In the genomic region with DNA sequence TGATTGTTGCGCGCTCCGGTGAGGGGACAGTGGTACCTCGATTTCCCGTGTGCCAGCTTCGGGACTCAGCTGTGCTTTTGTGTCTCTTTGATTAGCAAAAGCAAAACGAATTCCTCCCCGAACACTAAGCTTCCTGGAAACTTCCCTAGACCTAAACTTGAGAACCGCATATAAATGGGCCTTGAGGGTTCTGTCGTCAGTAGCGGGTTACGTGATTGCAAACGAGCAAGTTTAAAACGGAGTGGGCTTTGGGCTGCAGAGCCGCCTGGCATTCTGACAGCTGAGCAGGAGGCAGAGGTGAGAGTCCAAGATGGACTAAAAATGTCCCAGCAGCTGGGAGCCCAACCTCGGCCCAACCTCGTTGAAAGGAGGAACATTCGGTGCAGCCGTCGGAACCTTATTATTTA, we compare ENCODE assay signal across 1 cellular context.
TF ChIP-seq lines count a peak whose summit lies in the region.

No MANE protein-coding gene starts in this region.

TF ChIP-seq in HepG2, 621 proteins besides CTCF, POLR2A, EP300 and RAD21 (continued from another document and continues in another):
- no peak for TF ChIP-seq SMARCC2 (IDR thresholded peaks at IDR 0.05)
- TF ChIP-seq SP1 (IDR thresholded peaks at IDR 0.05), result no peak
- TF ChIP-seq SP1 (CRISPR knock-in tag; IDR thresholded peaks at IDR 0.05), result no peak
- no peak for TF ChIP-seq ZNF737 (CRISPR knock-in tag; IDR thresholded peaks at IDR 0.05; ENCODE audit: borderline replicate concordance)
- TF ChIP-seq ZNF746 (CRISPR knock-in tag; IDR thresholded peaks at IDR 0.05), result no peak
- 0 out of 2 replicates have a peak, but pooled peaks have one; percentile 55 for TF ChIP-seq SIN3A (IDR thresholded peaks at IDR 0.05; ENCODE audit: borderline replicate concordance, low read depth, low read length)
- TF ChIP-seq SOX6 (IDR thresholded peaks at IDR 0.05), result no peak
- 0 out of 2 replicates have a peak, but pooled peaks have one; percentile 27 for TF ChIP-seq SOX6 (CRISPR knock-in tag; IDR thresholded peaks at IDR 0.05)
- no peak for TF ChIP-seq BRD4 (CRISPR knock-in tag; IDR thresholded peaks at IDR 0.05)
- no peak for TF ChIP-seq MEF2D (CRISPR knock-in tag; IDR thresholded peaks at IDR 0.05)
- TF ChIP-seq DR1 (CRISPR knock-in tag; IDR thresholded peaks at IDR 0.05), result no peak
- TF ChIP-seq ZNF770 (CRISPR knock-in tag; IDR thresholded peaks at IDR 0.05), result no peak
- TF ChIP-seq ZNF430 (CRISPR knock-in tag; IDR thresholded peaks at IDR 0.05), result no peak
- no peak for TF ChIP-seq CCDC6 (CRISPR knock-in tag; IDR thresholded peaks at IDR 0.05)
- TF ChIP-seq, protein P1, sequence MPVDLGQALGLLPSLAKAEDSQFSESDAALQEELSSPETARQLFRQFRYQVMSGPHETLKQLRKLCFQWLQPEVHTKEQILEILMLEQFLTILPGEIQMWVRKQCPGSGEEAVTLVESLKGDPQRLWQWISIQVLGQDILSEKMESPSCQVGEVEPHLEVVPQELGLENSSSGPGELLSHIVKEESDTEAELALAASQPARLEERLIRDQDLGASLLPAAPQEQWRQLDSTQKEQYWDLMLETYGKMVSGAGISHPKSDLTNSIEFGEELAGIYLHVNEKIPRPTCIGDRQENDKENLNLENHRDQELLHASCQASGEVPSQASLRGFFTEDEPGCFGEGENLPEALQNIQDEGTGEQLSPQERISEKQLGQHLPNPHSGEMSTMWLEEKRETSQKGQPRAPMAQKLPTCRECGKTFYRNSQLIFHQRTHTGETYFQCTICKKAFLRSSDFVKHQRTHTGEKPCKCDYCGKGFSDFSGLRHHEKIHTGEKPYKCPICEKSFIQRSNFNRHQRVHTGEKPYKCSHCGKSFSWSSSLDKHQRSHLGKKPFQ (CRISPR knock-in tag; IDR thresholded peaks at IDR 0.05; ENCODE audit: insufficient replicate concordance), result no peak
- TF ChIP-seq CBX1 (IDR thresholded peaks at IDR 0.05; ENCODE audit: low read depth), result peak; percentile 32
- no peak for TF ChIP-seq HINFP (CRISPR knock-in tag; IDR thresholded peaks at IDR 0.05; ENCODE audit: low read depth)
- TF ChIP-seq KMT2A (CRISPR knock-in tag; IDR thresholded peaks at IDR 0.05), result no peak
- no peak for TF ChIP-seq ZNF362 (CRISPR knock-in tag; IDR thresholded peaks at IDR 0.05; ENCODE audit: borderline replicate concordance)
- TF ChIP-seq ONECUT2 (CRISPR knock-in tag; IDR thresholded peaks at IDR 0.05), result no peak
- TF ChIP-seq ZNF513 (CRISPR knock-in tag; conservative IDR thresholded peaks at IDR 0.05), result no peak
- no peak for TF ChIP-seq TFDP2 (CRISPR knock-in tag; IDR thresholded peaks at IDR 0.05)
- TF ChIP-seq ZNF441 (CRISPR knock-in tag; IDR thresholded peaks at IDR 0.05; ENCODE audit: borderline replicate concordance), result 0 out of 2 replicates have a peak, but pooled peaks have one; percentile 24
- TF ChIP-seq, protein P2, sequence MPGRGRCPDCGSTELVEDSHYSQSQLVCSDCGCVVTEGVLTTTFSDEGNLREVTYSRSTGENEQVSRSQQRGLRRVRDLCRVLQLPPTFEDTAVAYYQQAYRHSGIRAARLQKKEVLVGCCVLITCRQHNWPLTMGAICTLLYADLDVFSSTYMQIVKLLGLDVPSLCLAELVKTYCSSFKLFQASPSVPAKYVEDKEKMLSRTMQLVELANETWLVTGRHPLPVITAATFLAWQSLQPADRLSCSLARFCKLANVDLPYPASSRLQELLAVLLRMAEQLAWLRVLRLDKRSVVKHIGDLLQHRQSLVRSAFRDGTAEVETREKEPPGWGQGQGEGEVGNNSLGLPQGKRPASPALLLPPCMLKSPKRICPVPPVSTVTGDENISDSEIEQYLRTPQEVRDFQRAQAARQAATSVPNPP (CRISPR knock-in tag; IDR thresholded peaks at IDR 0.05), result no peak
- no peak for TF ChIP-seq ZNF333 (CRISPR knock-in tag; IDR thresholded peaks at IDR 0.05; ENCODE audit: borderline replicate concordance)
- TF ChIP-seq TEAD3 (CRISPR knock-in tag; optimal IDR thresholded peaks at IDR 0.05; ENCODE audit: borderline replicate concordance), result peak; percentile 21
- TF ChIP-seq PTBP1 (IDR thresholded peaks at IDR 0.05; ENCODE audit: low read depth, low read length, poor library complexity, severe bottlenecking), result no peak
- TF ChIP-seq TBP (CRISPR knock-in tag; IDR thresholded peaks at IDR 0.05), result no peak
- 0 out of 2 replicates have a peak, but pooled peaks have one; percentile 45 for TF ChIP-seq ZNF670 (CRISPR knock-in tag; IDR thresholded peaks at IDR 0.05; ENCODE audit: borderline replicate concordance)
- no peak for TF ChIP-seq KAT2B (IDR thresholded peaks at IDR 0.05; ENCODE audit: borderline replicate concordance, low read depth, low read length)
- TF ChIP-seq ZNF572 (CRISPR knock-in tag; IDR thresholded peaks at IDR 0.05), result no peak; the same call in 1 of the 2 replicates
- no peak for TF ChIP-seq CHD2 (IDR thresholded peaks at IDR 0.05; ENCODE audit: low read depth, low read length)
- TF ChIP-seq NFE2L1 (CRISPR knock-in tag; IDR thresholded peaks at IDR 0.05; ENCODE audit: borderline replicate concordance), result no peak
- no peak for TF ChIP-seq RFXANK (CRISPR knock-in tag; IDR thresholded peaks at IDR 0.05)
- no peak for TF ChIP-seq ELF4 (CRISPR knock-in tag; IDR thresholded peaks at IDR 0.05; ENCODE audit: borderline replicate concordance)
- no peak for TF ChIP-seq ZNF446 (CRISPR knock-in tag; IDR thresholded peaks at IDR 0.05)
- no peak for TF ChIP-seq ZNF790 (CRISPR knock-in tag; IDR thresholded peaks at IDR 0.05; ENCODE audit: borderline replicate concordance)
- TF ChIP-seq U2AF1 (optimal IDR thresholded peaks at IDR 0.05; ENCODE audit: low read depth, low read length), result no peak
- TF ChIP-seq RFXAP (CRISPR knock-in tag; IDR thresholded peaks at IDR 0.05; ENCODE audit: borderline replicate concordance), result no peak
- TF ChIP-seq ZNF33A (CRISPR knock-in tag; IDR thresholded peaks at IDR 0.05; ENCODE audit: borderline replicate concordance), result peak; percentile 59; the same call in 1 of the 2 replicates
- no peak for TF ChIP-seq NFYB (CRISPR knock-in tag; IDR thresholded peaks at IDR 0.05)
- 0 out of 2 replicates have a peak, but pooled peaks have one; percentile 2 for TF ChIP-seq NRL (CRISPR knock-in tag; IDR thresholded peaks at IDR 0.05; ENCODE audit: borderline replicate concordance)
- TF ChIP-seq, protein P3, sequence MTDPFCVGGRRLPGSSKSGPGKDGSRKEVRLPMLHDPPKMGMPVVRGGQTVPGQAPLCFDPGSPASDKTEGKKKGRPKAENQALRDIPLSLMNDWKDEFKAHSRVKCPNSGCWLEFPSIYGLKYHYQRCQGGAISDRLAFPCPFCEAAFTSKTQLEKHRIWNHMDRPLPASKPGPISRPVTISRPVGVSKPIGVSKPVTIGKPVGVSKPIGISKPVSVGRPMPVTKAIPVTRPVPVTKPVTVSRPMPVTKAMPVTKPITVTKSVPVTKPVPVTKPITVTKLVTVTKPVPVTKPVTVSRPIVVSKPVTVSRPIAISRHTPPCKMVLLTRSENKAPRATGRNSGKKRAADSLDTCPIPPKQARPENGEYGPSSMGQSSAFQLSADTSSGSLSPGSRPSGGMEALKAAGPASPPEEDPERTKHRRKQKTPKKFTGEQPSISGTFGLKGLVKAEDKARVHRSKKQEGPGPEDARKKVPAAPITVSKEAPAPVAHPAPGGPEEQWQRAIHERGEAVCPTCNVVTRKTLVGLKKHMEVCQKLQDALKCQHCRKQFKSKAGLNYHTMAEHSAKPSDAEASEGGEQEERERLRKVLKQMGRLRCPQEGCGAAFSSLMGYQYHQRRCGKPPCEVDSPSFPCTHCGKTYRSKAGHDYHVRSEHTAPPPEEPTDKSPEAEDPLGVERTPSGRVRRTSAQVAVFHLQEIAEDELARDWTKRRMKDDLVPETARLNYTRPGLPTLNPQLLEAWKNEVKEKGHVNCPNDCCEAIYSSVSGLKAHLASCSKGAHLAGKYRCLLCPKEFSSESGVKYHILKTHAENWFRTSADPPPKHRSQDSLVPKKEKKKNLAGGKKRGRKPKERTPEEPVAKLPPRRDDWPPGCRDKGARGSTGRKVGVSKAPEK (CRISPR knock-in tag; IDR thresholded peaks at IDR 0.05; ENCODE audit: borderline replicate concordance), result 0 out of 2 replicates have a peak, but pooled peaks have one; percentile 59
- peak; percentile 19; the same call in 1 of the 2 replicates for TF ChIP-seq HNF4A (CRISPR knock-in tag; IDR thresholded peaks at IDR 0.05)
- TF ChIP-seq ZNF350 (CRISPR knock-in tag; IDR thresholded peaks at IDR 0.05; ENCODE audit: borderline replicate concordance, low read depth), result 0 out of 2 replicates have a peak, but pooled peaks have one; percentile 48
- TF ChIP-seq EHMT2 (IDR thresholded peaks at IDR 0.05; ENCODE audit: borderline replicate concordance, low read depth, low read length), result no peak
- TF ChIP-seq MAFF (IDR thresholded peaks at IDR 0.05; ENCODE audit: low read depth, low read length), result no peak
- no peak for TF ChIP-seq ZBTB10 (CRISPR knock-in tag; IDR thresholded peaks at IDR 0.05; ENCODE audit: borderline replicate concordance)
- TF ChIP-seq HMG20B (CRISPR knock-in tag; conservative IDR thresholded peaks at IDR 0.05), result no peak
